19 cellular contexts compared by ENCODE assay signal in genomic region chr15:41259546-41260189, GRCh38. TPM values are rescaled to one million over a fixed set of nuclear protein-coding genes. Genes with fewer than 3 reads are reported as not detected.
DNase-seq lines count a peak whose midpoint lies in the region; ATAC-seq and TF ChIP-seq lines count a peak whose summit lies in the region.
"Had no signal": no experiment of that assay in that cellular context is flagged by ENCODE, and none has a peak within 500 bp of the region (broad histone marks: within the 10 kb centered on the region; RNA-seq: fewer than 3 reads in every experiment).

No MANE protein-coding gene starts in this region.

- POLR2A ChIA-PET in WTC11 (lab: Charles Lee), result interaction anchor here (0.8 kb wide), 1 partner anchor 10 kb away, joined by 8 read pairs; no protein-coding TSS in a partner anchor

- TF ChIP-seq POLR2A in stomach (IDR thresholded peaks at IDR 0.05) (no peak), prostate gland (IDR thresholded peaks at IDR 0.05) (no peak)

- no peak for TF ChIP-seq EP300 in stomach (IDR thresholded peaks at IDR 0.05)

- WGBS in stomach, 5 donors, result 39 to 67% (median 65%) methylated on average over 12 of the region's 12 CpGs
- WGBS in prostate gland, result 86% methylated on average over 12 of the region's 12 CpGs

- H3K4me3 ChIP-seq in stomach (no peak overlapping the region), prostate gland (no peak overlapping the region)
- H3K4me3 ChIP-seq: skin epidermis had no signal

- peaks cover 11 to 59% (median 35%) of the 10 kb centered on the region in 4 donors for H3K4me1 ChIP-seq in stomach
- H3K4me1 ChIP-seq in prostate gland (replicated peaks), result no peaks in the 10 kb centered on the region

- H3K9me3 Mint-ChIP-seq in IgD-negative memory B cell (no peaks in the 10 kb centered on the region), WTC11 (no peaks in the 10 kb centered on the region), memory B cell (no peaks in the 10 kb centered on the region)

- H3K4me1 Mint-ChIP-seq in IgD-negative memory B cell (peaks cover 10 to 21% (median 14%) of the 10 kb centered on the region in 3 donors), WTC11 (peaks cover 28% of the 10 kb centered on the region), memory B cell (peaks cover 13% of the 10 kb centered on the region)

- H3K36me3 Mint-ChIP-seq in IgD-negative memory B cell, result peaks cover 5% of the 10 kb centered on the region
- H3K36me3 Mint-ChIP-seq in WTC11, result peaks cover 24% of the 10 kb centered on the region
- peaks cover 12% of the 10 kb centered on the region for H3K36me3 Mint-ChIP-seq in memory B cell

- ATAC-seq in WTC11, result no peak
- no peak for ATAC-seq in memory B cell (ENCODE audit: low read depth)
- no peak for ATAC-seq in GM21367 (IDR thresholded peaks at IDR 0.05; ENCODE audit: unreplicated experiment)

- H3K9me3 ChIP-seq in stomach (no peaks in the 10 kb centered on the region), prostate gland (no peaks in the 10 kb centered on the region)

- H3K27ac Mint-ChIP-seq in IgD-negative memory B cell, result peak overlapping the region in 2 of 3 donors; percentile 21 to 93
- peak overlapping the region; percentile 53; the same call in 1 of the 2 replicates for H3K27ac Mint-ChIP-seq in WTC11
- H3K27ac Mint-ChIP-seq in memory B cell, result peak overlapping the region; percentile 13

- TF ChIP-seq CTCF in WTC11 (IDR thresholded peaks at IDR 0.05) (no peak), stomach (IDR thresholded peaks at IDR 0.05) (no peak), prostate gland (IDR thresholded peaks at IDR 0.05) (no peak)

- H3K27ac ChIP-seq in stomach (peak overlapping the region; percentile 65 to 79 (median 74)), prostate gland (no peak overlapping the region)

- H3K4me3 Mint-ChIP-seq in IgD-negative memory B cell (peak overlapping the region in 2 of 4 donors; percentile 79 to 81), WTC11 (no peak overlapping the region), memory B cell (no peak overlapping the region)

- intact Hi-C loops in stomach (cut with DNase I; ENCODE audit: low total_unique reads) (no loop called here), prostate gland (cut with DNase I) (no loop called here)

- H3K27me3 ChIP-seq in stomach (no peaks in the 10 kb centered on the region), prostate gland (replicated peaks; ENCODE audit: insufficient read depth) (no peaks in the 10 kb centered on the region)

- CTCF ChIA-PET in WTC11 (lab: Charles Lee), result no interaction called here

- H3K27me3 Mint-ChIP-seq in IgD-negative memory B cell (no peaks in the 10 kb centered on the region), WTC11 (ENCODE audit: low read depth) (no peaks in the 10 kb centered on the region), memory B cell (no peaks in the 10 kb centered on the region)

- DNase-seq in WTC11 (ENCODE audit: low spot score) (no peak), memory B cell (ENCODE audit: low spot score in 2 of 2) (no peak), stomach (peak; percentile 40), prostate gland (ENCODE audit: low spot score) (no peak), DMS 273 treated with DMSO at 0.1 percent for 48 hours (lab: John Stamatoyannopoulos, UW) (no peak)
- DNase-seq in activated CD4-positive, alpha-beta T cell treated with anti-CD3 and anti-CD28 coated beads for 1 hour, result no peak
- DNase-seq: activated CD4-positive, CD25-positive, alpha-beta regulatory T cell; activated effector memory CD4-positive, alpha-beta T cell treated with anti-CD3 and anti-CD28 coated beads, Interleukin-2, amount 50 U/mL, for 16 hours; anterior cingulate cortex; NCI-H2029; NCI-H524 treated with DMSO at 0.1 percent for 48 hours; stimulated activated CD4-positive, alpha-beta T cell treated with anti-CD3 and anti-CD28 coated beads, Interleukin-4, amount 100 ng/mL, for 4 hours; T-helper 1 cell had no signal

- H3K36me3 ChIP-seq in stomach, result peaks cover 14 to 53% (median 44%) of the 10 kb centered on the region in 4 donors
- peaks cover 0 to 4% of the 10 kb centered on the region in 2 donors for H3K36me3 ChIP-seq in prostate gland

TF ChIP-seq in WTC11, 78 proteins besides CTCF, POLR2A, EP300 and RAD21:
- peak; percentile 41; the same call in 1 of the 2 replicates for TF ChIP-seq GABPB1 (CRISPR knock-in tag; IDR thresholded peaks at IDR 0.05)
- TF ChIP-seq, protein P1, sequence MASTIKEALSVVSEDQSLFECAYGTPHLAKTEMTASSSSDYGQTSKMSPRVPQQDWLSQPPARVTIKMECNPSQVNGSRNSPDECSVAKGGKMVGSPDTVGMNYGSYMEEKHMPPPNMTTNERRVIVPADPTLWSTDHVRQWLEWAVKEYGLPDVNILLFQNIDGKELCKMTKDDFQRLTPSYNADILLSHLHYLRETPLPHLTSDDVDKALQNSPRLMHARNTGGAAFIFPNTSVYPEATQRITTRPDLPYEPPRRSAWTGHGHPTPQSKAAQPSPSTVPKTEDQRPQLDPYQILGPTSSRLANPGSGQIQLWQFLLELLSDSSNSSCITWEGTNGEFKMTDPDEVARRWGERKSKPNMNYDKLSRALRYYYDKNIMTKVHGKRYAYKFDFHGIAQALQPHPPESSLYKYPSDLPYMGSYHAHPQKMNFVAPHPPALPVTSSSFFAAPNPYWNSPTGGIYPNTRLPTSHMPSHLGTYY (CRISPR knock-in tag; IDR thresholded peaks at IDR 0.05), result no peak
- no peak for TF ChIP-seq USF1 (CRISPR knock-in tag; IDR thresholded peaks at IDR 0.05)
- TF ChIP-seq TEAD1 (CRISPR knock-in tag; IDR thresholded peaks at IDR 0.05), result no peak
- no peak for TF ChIP-seq GRHL2 (CRISPR knock-in tag; IDR thresholded peaks at IDR 0.05; ENCODE audit: insufficient replicate concordance, severe bottlenecking)
- TF ChIP-seq SP1 (CRISPR knock-in tag; conservative IDR thresholded peaks at IDR 0.05), result no peak
- no peak for TF ChIP-seq ZNF232 (CRISPR knock-in tag; IDR thresholded peaks at IDR 0.05)

RNA-seq across cellular contexts. Expression of gene CHP1, which starts 28.6 kb away (rescaled TPM):
- polyA plus RNA-seq in IgD-negative memory B cell (16.8 TPM), stomach (100 to 1,000 TPM in 1 of 3 donors, 10 to 100 TPM in 2; 59.6 to 129 (median 97.1) TPM)
- total RNA-seq in WTC11 (2021) (76.5 to 91.7 TPM (median 91.2 TPM) in 3 replicates), stomach (100 to 1,000 TPM in 4 of 5 donors, 10 to 100 TPM in 1; 65.5 to 387 (median 223) TPM), prostate gland (100 to 1,000 TPM in 1 of 2 donors, 10 to 100 TPM in 1; 97.0 to 174 TPM)

RNA-seq across cellular contexts. Expression of gene EXD1, which starts 29.1 kb away (rescaled TPM):
- polyA plus RNA-seq in IgD-negative memory B cell (not detected), stomach (not detected)
- total RNA-seq in WTC11 (2021) (0.26 to 0.44 TPM (median 0.37 TPM) in 3 replicates), stomach (not detected), prostate gland (1 to 10 TPM in 1 of 2 donors, not detected in 1; 5.3 TPM)
- total RNA-seq: RPMI7951, ureter had no signal
- polyA plus RNA-seq: BJ had no signal

Comparison
In these comparisons a context has a peak if more than half of its experiments do, and no peak if none do; other contexts are left out.
1. H3K27ac ChIP-seq: peak in stomach (5 of 5); none in prostate gland (0 of 2).
2. Peak in every context shown above with its lines, with median percentiles within 50 percentile points of each other: H3K27ac Mint-ChIP-seq.